In the genomic region with DNA sequence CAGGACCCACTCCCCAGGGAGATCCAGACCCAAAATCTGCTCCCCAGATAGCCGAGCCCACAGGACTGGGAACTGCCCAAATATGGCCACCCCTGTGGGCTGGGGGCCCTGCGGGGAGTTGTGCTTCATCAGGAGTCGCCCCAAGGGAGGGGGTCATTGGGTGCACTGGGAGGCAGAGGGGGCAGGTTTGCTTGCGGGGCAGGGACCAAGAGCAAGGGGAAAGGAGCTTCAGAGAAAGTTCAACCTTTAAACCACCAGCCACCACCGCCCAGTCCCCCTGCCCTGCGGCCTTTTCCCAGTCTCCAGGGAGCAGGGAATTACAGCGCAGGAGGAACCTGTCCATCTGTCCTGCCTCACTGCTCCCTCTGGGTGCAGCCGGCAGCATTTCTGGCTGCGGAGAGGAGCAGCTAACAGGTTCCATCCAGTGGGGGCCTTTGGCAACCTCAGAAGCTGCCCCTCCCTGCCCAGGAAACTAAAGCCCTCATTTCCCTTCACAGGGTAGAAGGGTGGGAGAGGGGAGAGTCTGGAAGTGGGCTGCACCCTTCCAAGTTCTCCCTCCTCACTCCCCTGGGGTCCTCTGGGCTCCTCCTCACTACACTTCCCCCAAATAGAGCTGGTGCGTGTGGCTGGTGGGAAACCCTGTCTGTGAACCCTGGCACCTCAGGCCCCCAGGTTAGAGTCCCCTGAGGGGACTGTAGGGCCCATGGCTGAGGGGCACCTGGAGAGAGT, we compare ENCODE assay signal across 8 cellular contexts. TPM values are rescaled to one million over a fixed set of nuclear protein-coding genes. Genes with fewer than 3 reads are reported as not detected.
A peak's percentile ranks its signal among the peaks of the same experiment; 100 is the strongest.
DNase-seq lines count a peak whose midpoint lies in the region; ATAC-seq and TF ChIP-seq lines count a peak whose summit lies in the region.
"Had no signal": no experiment of that assay in that cellular context is flagged by ENCODE, and none has a peak within 500 bp of the region (broad histone marks: within the 10 kb centered on the region; RNA-seq: fewer than 3 reads in every experiment).

No MANE protein-coding gene starts in this region.

- H3K27me3 Mint-ChIP-seq in activated CD8-positive, alpha-beta T cell treated with anti-CD3 and anti-CD28 coated beads, Interleukin-2, amount 10 ng/mL, durations not matched to agents 7 days and 5 days (ENCODE audit: low read depth): no peaks in the 10 kb centered on the region
- H3K27me3 Mint-ChIP-seq in stimulated activated naive B cell treated with anti-CD40 and anti-IgM and Interleukin-4, amounts not matched to agents 10 μg/mL and 1 μg/mL and 100 μg/mL, for 72 hours: no peaks in the 10 kb centered on the region

- peak overlapping the region; percentile 80 for H3K4me3 Mint-ChIP-seq in activated CD8-positive, alpha-beta T cell treated with anti-CD3 and anti-CD28 coated beads, Interleukin-2, amount 10 ng/mL, durations not matched to agents 7 days and 5 days
- H3K4me3 Mint-ChIP-seq in stimulated activated naive B cell treated with anti-CD40 and anti-IgM and Interleukin-4, amounts not matched to agents 10 μg/mL and 1 μg/mL and 100 μg/mL, for 72 hours: peak overlapping the region; percentile 71 to 73

- ATAC-seq in activated CD8-positive, alpha-beta T cell treated with anti-CD3 and anti-CD28 coated beads, Interleukin-2, amount 10 ng/mL, durations not matched to agents 7 days and 5 days: peak; percentile 25
- ATAC-seq in stimulated activated naive B cell treated with anti-CD40 and anti-IgM and Interleukin-4, amounts not matched to agents 10 μg/mL and 1 μg/mL and 100 μg/mL, for 72 hours (replicated peaks): no peak
- no peak for ATAC-seq in HG03439 (IDR thresholded peaks at IDR 0.05; ENCODE audit: unreplicated experiment)

- H2AFZ ChIP-seq in GM23248: peak overlapping the region; percentile 84

- H3K4me3 ChIP-seq in GM23248 (peak overlapping the region; percentile 56), fibroblast of the aortic adventitia (ENCODE audit: low read depth, low read length) (peak overlapping the region; percentile 13)

- no peaks in the 10 kb centered on the region for H3K36me3 ChIP-seq in GM23248 (ENCODE audit: low read depth)

- no peaks in the 10 kb centered on the region for H4K20me1 ChIP-seq in GM23248 (ENCODE audit: insufficient read depth)

- H3K27ac Mint-ChIP-seq in activated CD8-positive, alpha-beta T cell treated with anti-CD3 and anti-CD28 coated beads, Interleukin-2, amount 10 ng/mL, durations not matched to agents 7 days and 5 days: peak overlapping the region; percentile 99
- peak overlapping the region; percentile 42 for H3K27ac Mint-ChIP-seq in stimulated activated naive B cell treated with anti-CD40 and anti-IgM and Interleukin-4, amounts not matched to agents 10 μg/mL and 1 μg/mL and 100 μg/mL, for 72 hours

- peaks cover 14% of the 10 kb centered on the region; the same call in 1 of the 2 replicates for H3K79me2 ChIP-seq in GM23248 (ENCODE audit: insufficient read depth)

- no peak for DNase-seq in GM23248
- DNase-seq in activated CD8-positive, alpha-beta T cell treated with anti-CD3 and anti-CD28 coated beads, Interleukin-2, amount 10 ng/mL, durations not matched to agents 7 days and 5 days: no peak
- DNase-seq in fibroblast of the aortic adventitia (ENCODE audit: low read depth): no peak
- no peak for DNase-seq in stimulated activated naive B cell treated with anti-CD40 and anti-IgM and Interleukin-4, amounts not matched to agents 10 μg/mL and 1 μg/mL and 100 μg/mL, for 72 hours
- DNase-seq in pons (ENCODE audit: low spot score): no peak
- no peak for DNase-seq in C1 segment of cervical spinal cord (lab: John Stamatoyannopoulos, UW)
- DNase-seq: brain microvascular endothelial cell had no signal

- H3K9ac ChIP-seq in GM23248: peak overlapping the region; percentile 77

- H3K4me2 ChIP-seq in GM23248 (ENCODE audit: unreplicated experiment): peak overlapping the region; percentile 84

- POLR2A ChIA-PET in activated CD8-positive, alpha-beta T cell treated with anti-CD3 and anti-CD28 coated beads, Interleukin-2, amount 10 ng/mL, durations not matched to agents 7 days and 5 days (lab: Charles Lee): interaction anchor here (0.8 to 1.5 kb wide), 5 partner anchors 8 to 206 kb away, joined by 3 to 8 read pairs (median 4); a partner anchor contains a TSS

- in situ Hi-C loops in GM23248 (cut with MboI): no loop called here

- WGBS in GM23248 (ENCODE audit: low coverage in 1 of 2, low lambda C conversion rate in 2 of 2, missing lambda C conversion rate in 2 of 2), 2 experiments: 65 to 68% methylated on average over 9 to 10 of the region's 10 CpGs

- peaks cover 31% of the 10 kb centered on the region for H3K4me1 ChIP-seq in GM23248 (ENCODE audit: insufficient read depth)

- no peaks in the 10 kb centered on the region for H3K9me3 Mint-ChIP-seq in activated CD8-positive, alpha-beta T cell treated with anti-CD3 and anti-CD28 coated beads, Interleukin-2, amount 10 ng/mL, durations not matched to agents 7 days and 5 days (ENCODE audit: insufficient read depth)
- H3K9me3 Mint-ChIP-seq in stimulated activated naive B cell treated with anti-CD40 and anti-IgM and Interleukin-4, amounts not matched to agents 10 μg/mL and 1 μg/mL and 100 μg/mL, for 72 hours: no peaks in the 10 kb centered on the region

- CTCF ChIA-PET in activated CD8-positive, alpha-beta T cell treated with anti-CD3 and anti-CD28 coated beads, Interleukin-2, amount 10 ng/mL, durations not matched to agents 7 days and 5 days (lab: Charles Lee): interaction anchor here (0.6 to 4.3 kb wide), 4 partner anchors 12 to 288 kb away, joined by 3 to 73 read pairs (median 10); a partner anchor contains a TSS

- H3K4me1 Mint-ChIP-seq in activated CD8-positive, alpha-beta T cell treated with anti-CD3 and anti-CD28 coated beads, Interleukin-2, amount 10 ng/mL, durations not matched to agents 7 days and 5 days (ENCODE audit: low read depth): peaks cover 35% of the 10 kb centered on the region
- peaks cover 18 to 40% of the 10 kb centered on the region in 2 donors for H3K4me1 Mint-ChIP-seq in stimulated activated naive B cell treated with anti-CD40 and anti-IgM and Interleukin-4, amounts not matched to agents 10 μg/mL and 1 μg/mL and 100 μg/mL, for 72 hours

- no peaks in the 10 kb centered on the region for H3K27me3 ChIP-seq in GM23248 (replicated peaks; ENCODE audit: insufficient read depth)
- H3K27me3 ChIP-seq: brain microvascular endothelial cell had no signal

- no peak for TF ChIP-seq CTCF in fibroblast of the aortic adventitia (IDR thresholded peaks at IDR 0.05; ENCODE audit: insufficient read depth, low read length)

- no peaks in the 10 kb centered on the region for H3K9me2 ChIP-seq in GM23248 (ENCODE audit: insufficient read depth)

- no peaks in the 10 kb centered on the region for H3K9me3 ChIP-seq in GM23248 (ENCODE audit: low read depth)

- peaks cover 9% of the 10 kb centered on the region; the same call in 1 of the 2 replicates for H3F3A ChIP-seq in GM23248 (ENCODE audit: insufficient read depth)

- H3K36me3 Mint-ChIP-seq in activated CD8-positive, alpha-beta T cell treated with anti-CD3 and anti-CD28 coated beads, Interleukin-2, amount 10 ng/mL, durations not matched to agents 7 days and 5 days (ENCODE audit: low read depth): peaks cover 2% of the 10 kb centered on the region
- H3K36me3 Mint-ChIP-seq in stimulated activated naive B cell treated with anti-CD40 and anti-IgM and Interleukin-4, amounts not matched to agents 10 μg/mL and 1 μg/mL and 100 μg/mL, for 72 hours: peaks cover 4 to 6% of the 10 kb centered on the region in 2 donors

- H3K27ac ChIP-seq in GM23248: peak overlapping the region; percentile 44; the same call in 1 of the 2 replicates
- H3K27ac ChIP-seq: brain microvascular endothelial cell had no signal

RNA-seq across cellular contexts. Expression of a gene that starts 13.8 kb away (rescaled TPM):
- 7.6 and 11.2 TPM in 2 replicates for total RNA-seq in GM23248 (2014; rRNA removed; shearing (Covaris generic))
- 18.0 and 19.0 TPM in 2 replicates for polyA plus RNA-seq in GM23248 (2016; fragmentation: Nextera tagmentation; extraction: Ambion mirVana)
- 100 to 1,000 TPM; 131 TPM for total RNA-seq in activated CD8-positive, alpha-beta T cell treated with anti-CD3 and anti-CD28 coated beads, Interleukin-2, amount 10 ng/mL, durations not matched to agents 7 days and 5 days
- 1.7 and 32.3 TPM in 2 replicates for total RNA-seq in fibroblast of the aortic adventitia (ENCODE audit: low replicate concordance)

RNA-seq across cellular contexts. Expression of a gene that starts 32.6 kb away (rescaled TPM):
- total RNA-seq in GM23248 (2014; rRNA removed; shearing (Covaris generic)): 37.4 and 67.8 TPM in 2 replicates
- polyA plus RNA-seq in GM23248 (2016; fragmentation: Nextera tagmentation; extraction: Ambion mirVana): 4.6 and 5.3 TPM in 2 replicates
- 10 to 100 TPM; 69.2 to 72.4 TPM for total RNA-seq in activated CD8-positive, alpha-beta T cell treated with anti-CD3 and anti-CD28 coated beads, Interleukin-2, amount 10 ng/mL, durations not matched to agents 7 days and 5 days
- 13.8 and 44.0 TPM in 2 replicates for total RNA-seq in fibroblast of the aortic adventitia (ENCODE audit: low replicate concordance)

RNA-seq across cellular contexts. Expression of a gene that starts 55.8 kb away (rescaled TPM):
- total RNA-seq in GM23248 (2014; rRNA removed; shearing (Covaris generic)): 3.0 and 3.8 TPM in 2 replicates
- 0.75 and 1.0 TPM in 2 replicates for polyA plus RNA-seq in GM23248 (2016; fragmentation: Nextera tagmentation; extraction: Ambion mirVana)
- total RNA-seq in activated CD8-positive, alpha-beta T cell treated with anti-CD3 and anti-CD28 coated beads, Interleukin-2, amount 10 ng/mL, durations not matched to agents 7 days and 5 days: 1 to 10 TPM; 6.3 to 7.7 TPM
- 6.0 and 14.3 TPM in 2 replicates for total RNA-seq in fibroblast of the aortic adventitia (ENCODE audit: low replicate concordance)

RNA-seq across cellular contexts. Expression of a gene that starts 59.7 kb away (rescaled TPM):
- 42.5 and 50.8 TPM in 2 replicates for total RNA-seq in GM23248 (2014; rRNA removed; shearing (Covaris generic))
- polyA plus RNA-seq in GM23248 (2016; fragmentation: Nextera tagmentation; extraction: Ambion mirVana): 5.4 and 5.7 TPM in 2 replicates
- total RNA-seq in activated CD8-positive, alpha-beta T cell treated with anti-CD3 and anti-CD28 coated beads, Interleukin-2, amount 10 ng/mL, durations not matched to agents 7 days and 5 days: 10 to 100 TPM; 72.0 to 76.1 TPM
- 18.5 and 40.4 TPM in 2 replicates for total RNA-seq in fibroblast of the aortic adventitia (ENCODE audit: low replicate concordance)
